Comparison of ENCODE assay signal across 24 cellular contexts in the genomic region with DNA sequence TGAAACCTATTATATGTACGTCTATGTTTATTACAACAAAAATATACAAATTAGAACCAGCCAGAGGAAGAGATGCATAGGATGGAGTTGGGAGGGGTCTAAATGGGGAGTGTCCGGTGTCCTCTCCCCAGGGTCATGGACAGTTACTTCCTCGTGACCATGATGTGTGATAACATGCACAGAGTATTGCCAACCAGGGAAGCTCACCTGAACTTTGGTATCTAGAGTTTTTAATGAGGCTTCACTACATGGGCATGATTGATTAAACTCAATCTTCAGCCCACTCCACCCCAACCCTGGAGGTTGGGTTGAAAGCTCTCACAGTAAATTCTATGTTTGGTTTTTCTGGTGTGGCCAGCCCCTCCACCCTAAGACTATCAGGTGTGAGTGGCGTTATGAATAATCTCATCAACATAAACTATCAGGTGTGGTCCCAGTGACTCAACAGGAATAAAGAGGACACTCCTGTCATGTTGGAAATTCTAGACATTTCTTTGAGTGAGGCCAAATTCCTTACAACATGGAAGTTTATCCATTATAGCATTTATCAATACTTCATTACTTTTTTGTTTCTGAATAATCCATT.
"Had no signal": no experiment of that assay in that cellular context is flagged by ENCODE, and none has a peak within 500 bp of the region (broad histone marks: within the 10 kb centered on the region; RNA-seq: fewer than 3 reads in every experiment).

No MANE protein-coding gene starts in this region.

- DNase-seq: activated CD4-positive, alpha-beta T cell treated with anti-CD3 and anti-CD28 coated beads, Interleukin-2, amount 50 U/mL, for 1 hour; activated CD4-positive, CD25-positive, alpha-beta regulatory T cell treated with anti-CD3 and anti-CD28 coated beads, Interleukin-2, amount 50 U/mL, for 72 hours; activated CD8-positive, alpha-beta T cell treated with anti-CD3 and anti-CD28 coated beads, Interleukin-2, amount 10 ng/mL, durations not matched to agents 7 days and 5 days; activated gamma-delta T cell treated with Interleukin-2 at 50 U/mL for 16 hours; anterior cingulate cortex; body of pancreas; caudate nucleus; kidney; lower lobe of right lung; natural killer cell; ovary; psoas muscle; stimulated activated CD4-positive, alpha-beta T cell treated with anti-CD3 and anti-CD28 coated beads, Interleukin-12 subunit alpha, Interleukin-12 subunit beta, amount 100 ng/mL, for 4 hours; T-cell had no signal

- H3K4me1 ChIP-seq: body of pancreas, psoas muscle, right atrium auricular region, tibial nerve had no signal

- H3K27me3 Mint-ChIP-seq: activated naive CD4-positive, alpha-beta T cell treated with anti-CD3 and anti-CD28 coated beads, Interleukin-2, amount 50 U/mL, for 24 hours had no signal

- H3K9me3 Mint-ChIP-seq: activated naive CD4-positive, alpha-beta T cell treated with anti-CD3 and anti-CD28 coated beads, Interleukin-2, amount 50 U/mL, for 24 hours; natural killer cell; stimulated activated naive CD8-positive, alpha-beta T cell treated with anti-CD3 and anti-CD28 coated beads, Interleukin-15, Interleukin-2, amounts not matched to agents 100 ng/mL and 50 ng/mL, for 24 hours; T-cell had no signal

- H3K4me3 ChIP-seq: body of pancreas, lower lobe of right lung, ovary, psoas muscle, right atrium auricular region, suprapubic skin, tibial nerve had no signal

- ATAC-seq: activated CD8-positive, alpha-beta T cell treated with anti-CD3 and anti-CD28 coated beads, Interleukin-2, amount 10 ng/mL, durations not matched to agents 7 days and 5 days; body of pancreas; left lobe of liver; lower lobe of right lung; natural killer cell; SK-N-SH treated with all-trans-retinoic acid at 6 μM for 48 hours; T-cell had no signal

- H3K4me3 Mint-ChIP-seq: activated CD8-positive, alpha-beta T cell treated with anti-CD3 and anti-CD28 coated beads, Interleukin-2, amount 10 ng/mL, durations not matched to agents 7 days and 5 days; activated naive CD4-positive, alpha-beta T cell treated with anti-CD3 and anti-CD28 coated beads, Interleukin-2, amount 50 U/mL, for 24 hours; natural killer cell; stimulated activated naive CD8-positive, alpha-beta T cell treated with anti-CD3 and anti-CD28 coated beads, Interleukin-15, Interleukin-2, amounts not matched to agents 100 ng/mL and 50 ng/mL, for 24 hours; T-cell; T-helper 2 cell treated with Interferon-gamma antibody and Interleukin-4, amounts not matched to agents 5 μg/mL and 100 μg/mL, for 36 hours had no signal

- H3K9me3 ChIP-seq: body of pancreas, lower lobe of right lung, ovary, psoas muscle, right atrium auricular region, suprapubic skin, tibial nerve had no signal

- H3K27ac ChIP-seq: body of pancreas, lower lobe of right lung, ovary, psoas muscle, right atrium auricular region, suprapubic skin, tibial nerve, VCaP had no signal

- H3K27ac Mint-ChIP-seq: activated CD8-positive, alpha-beta T cell treated with anti-CD3 and anti-CD28 coated beads, Interleukin-2, amount 10 ng/mL, durations not matched to agents 7 days and 5 days; activated naive CD4-positive, alpha-beta T cell treated with anti-CD3 and anti-CD28 coated beads, Interleukin-2, amount 50 U/mL, for 24 hours; natural killer cell; stimulated activated naive CD8-positive, alpha-beta T cell treated with anti-CD3 and anti-CD28 coated beads, Interleukin-15, Interleukin-2, amounts not matched to agents 100 ng/mL and 50 ng/mL, for 24 hours; T-cell; T-helper 2 cell treated with Interferon-gamma antibody and Interleukin-4, amounts not matched to agents 5 μg/mL and 100 μg/mL, for 36 hours had no signal

- FAIRE-seq: kidney, urothelium cell line had no signal

- H3K27me3 ChIP-seq: body of pancreas, ovary, right atrium auricular region, suprapubic skin had no signal

- H3K36me3 ChIP-seq: lower lobe of right lung, ovary, right atrium auricular region, suprapubic skin had no signal
